ENCODE assay signal across 23 cellular contexts in the genomic region with DNA sequence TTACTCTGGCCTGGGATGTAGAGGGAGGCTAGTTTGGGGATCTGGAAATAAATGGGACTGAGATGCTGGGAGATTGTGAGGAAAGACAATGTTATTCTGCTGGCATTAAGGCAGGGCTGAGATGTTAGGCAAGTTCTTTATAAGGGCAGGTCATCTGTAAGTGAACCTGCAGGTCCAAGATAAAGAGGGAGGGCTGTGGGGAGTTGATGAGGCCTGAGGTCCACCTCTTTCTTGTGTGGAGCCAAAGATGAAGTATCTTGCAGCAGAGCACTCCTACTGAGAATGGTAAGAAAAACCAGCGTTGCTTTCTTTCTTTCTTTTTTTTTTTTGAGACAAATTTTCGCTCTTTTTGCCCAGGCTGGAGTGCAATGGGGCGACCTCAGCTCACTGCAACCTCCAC.
"Had no signal": no experiment of that assay in that cellular context is flagged by ENCODE, and none has a peak within 500 bp of the region (broad histone marks: within the 10 kb centered on the region; RNA-seq: fewer than 3 reads in every experiment).

No MANE protein-coding gene starts in this region.

- H3K27ac ChIP-seq: left lung, lower lobe of right lung, ovary, right atrium auricular region, sigmoid colon, spleen, suprapubic skin, thoracic aorta, tibial artery, upper lobe of right lung had no signal

- H3K36me3 ChIP-seq: left lung, lower lobe of right lung, ovary, right atrium auricular region, sigmoid colon, spleen, suprapubic skin, thoracic aorta, tibial artery, upper lobe of right lung had no signal

- H3K4me3 ChIP-seq: left lung, lower lobe of right lung, ovary, right atrium auricular region, sigmoid colon, spleen, suprapubic skin, thoracic aorta, tibial artery, upper lobe of right lung had no signal

- ATAC-seq: left colon; left lung; lower lobe of right lung; naive thymus-derived CD8-positive, alpha-beta T cell; stimulated activated effector memory CD8-positive, alpha-beta T cell treated with anti-CD3 and anti-CD28 coated beads, Interleukin-12 subunit alpha, Interleukin-12 subunit beta, amount 100 ng/mL, for 72 hours; upper lobe of right lung had no signal

- H3K9me3 ChIP-seq: left lung, lower lobe of right lung, ovary, right atrium auricular region, sigmoid colon, spleen, suprapubic skin, thoracic aorta, tibial artery, upper lobe of right lung had no signal

- H3K4me1 ChIP-seq: left lung, lower lobe of right lung, right atrium auricular region, sigmoid colon, spleen, suprapubic skin, tibial artery, upper lobe of right lung had no signal

- DNase-seq: hypothalamus; immature natural killer cell; kidney; left colon; left lung; lower lobe of right lung; mammary epithelial cell; mesenchymal stem cell; naive thymus-derived CD8-positive, alpha-beta T cell; nephron progenitor cell; ovary; sigmoid colon; small intestine; spleen; stimulated activated CD4-positive, alpha-beta T cell treated with anti-CD3 and anti-CD28 coated beads, Interleukin-4, amount 100 ng/mL, for 24 hours; stimulated activated naive CD4-positive, alpha-beta T cell; tibial artery; trophoblast cell; upper lobe of right lung had no signal

- H3K27me3 ChIP-seq: left lung, ovary, right atrium auricular region, sigmoid colon, suprapubic skin, tibial artery, upper lobe of right lung had no signal
